In the genomic region with DNA sequence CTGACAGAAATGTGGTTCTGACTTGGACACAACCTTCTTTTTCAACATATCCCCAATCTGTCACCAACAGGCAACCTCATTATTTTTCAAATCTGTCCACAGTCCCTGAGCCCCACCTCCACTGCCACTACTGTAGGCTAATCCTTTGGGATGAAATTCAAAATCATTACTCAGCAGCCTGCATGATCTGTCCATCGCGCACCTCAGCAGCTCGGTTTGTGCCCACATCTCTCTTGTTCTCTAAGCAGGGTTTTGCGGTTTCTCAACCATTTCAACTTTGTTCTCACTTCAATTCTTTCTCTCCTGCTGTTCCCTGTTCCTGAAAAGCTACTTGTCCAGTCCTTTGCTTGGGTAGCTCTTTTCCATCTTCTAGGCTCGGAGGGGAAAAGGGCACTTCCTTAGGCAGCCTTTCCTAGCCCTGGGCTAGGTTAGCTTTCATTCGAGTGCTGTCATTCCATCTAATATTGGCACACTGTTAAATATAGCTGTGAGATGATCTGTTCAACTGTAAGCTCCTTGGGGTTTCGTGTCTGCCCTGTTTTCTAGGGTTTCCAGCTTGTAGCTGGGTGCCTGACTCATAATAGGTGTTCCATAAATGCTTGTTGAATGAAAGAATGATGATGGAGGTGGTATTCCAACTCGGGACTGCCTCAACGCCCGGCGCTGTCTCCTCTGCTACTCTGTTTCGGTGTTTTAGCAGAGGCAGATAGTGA, we compare ENCODE assay signal across 8 cellular contexts. TPM values are rescaled to one million over a fixed set of nuclear protein-coding genes. Genes with fewer than 3 reads are reported as not detected.
DNase-seq lines count a peak whose midpoint lies in the region; ATAC-seq, FAIRE-seq and TF ChIP-seq lines count a peak whose summit lies in the region.

No MANE protein-coding gene starts in this region.

- BruUV-seq in OCI-LY7 (replicated peaks; lab: Mats Ljungman, UMichigan): no TSS peak
- BruUV-seq in endothelial cell of umbilical vein (replicated peaks; lab: Mats Ljungman, UMichigan): no TSS peak

- intact Hi-C loops in OCI-LY7 (cut with micrococcal nuclease; ENCODE audit: unreplicated experiment): no loop called here
- intact Hi-C loops in endothelial cell of umbilical vein (cut with micrococcal nuclease): loop anchor here (1.0 kb wide), 5 partner anchors 11 to 110 kb away; a partner anchor contains a TSS

- no peak overlapping the region for H2BK120ac ChIP-seq in neuronal stem cell (ENCODE audit: low read depth, low read length)

- H2BK12ac ChIP-seq in neuronal stem cell (ENCODE audit: low read length): no peak overlapping the region

- H3K23ac ChIP-seq in neuronal stem cell (ENCODE audit: low read depth, low read length, poor library complexity): no peak overlapping the region

- H3K36me3 ChIP-seq in OCI-LY7 (ENCODE audit: insufficient read depth, low read length): peaks cover 74% of the 10 kb centered on the region
- peaks cover 0 to 1% of the 10 kb centered on the region in 2 experiments for H3K36me3 ChIP-seq in endothelial cell of umbilical vein (ENCODE audit: control insufficient read depth in 2 of 2, extremely low read depth in 1 of 2, insufficient read depth in 2 of 2, low read length in 2 of 2)
- peaks cover 10 to 76% of the 10 kb centered on the region in 2 donors for H3K36me3 ChIP-seq in neuronal stem cell (replicated peaks in 1 of 2; ENCODE audit: control insufficient read depth in 2 of 2, insufficient read depth in 2 of 2, low read length in 2 of 2)

- no peak overlapping the region for H2BK15ac ChIP-seq in neuronal stem cell (ENCODE audit: low read length)

- WGBS in neuronal stem cell (ENCODE audit: extremely low coverage in 2 of 2, insufficient read length in 2 of 2, insufficient replicate concordance in 1 of 2), 2 donors: no CpG with 5 or more reads among the region's 12 CpGs

- no peak for TF ChIP-seq POLR2A in endothelial cell of umbilical vein (IDR thresholded peaks at IDR 0.05; ENCODE audit: low read depth, low read length)

- H3K9ac ChIP-seq in endothelial cell of umbilical vein (replicated peaks; ENCODE audit: extremely low read depth, insufficient read depth, low read length) (peak overlapping the region; percentile 99), neuronal stem cell (ENCODE audit: low read depth, low read length, poor library complexity) (peak overlapping the region; percentile 66)

- no peaks in the 10 kb centered on the region for H3K79me1 ChIP-seq in neuronal stem cell (ENCODE audit: low read depth, low read length)

- TF ChIP-seq CTCF in OCI-LY7 (conservative IDR thresholded peaks at IDR 0.05; ENCODE audit: low read length): no peak
- TF ChIP-seq CTCF in endothelial cell of umbilical vein (IDR thresholded peaks at IDR 0.05; ENCODE audit: extremely low read depth in 1 of 2, insufficient read depth in 1 of 2, low read depth in 1 of 2, low read length in 2 of 2): no peak

- H2AFZ ChIP-seq in OCI-LY7 (ENCODE audit: low read length): peak overlapping the region; percentile 35; the same call in 1 of the 2 replicates
- peak overlapping the region; percentile 100 for H2AFZ ChIP-seq in endothelial cell of umbilical vein (ENCODE audit: low read depth, low read length)
- H2AFZ ChIP-seq in neuronal stem cell (ENCODE audit: low read length): no peak overlapping the region

- ATAC-seq in GM18517 (IDR thresholded peaks at IDR 0.05; ENCODE audit: unreplicated experiment): peak; percentile 32
- ATAC-seq in HG02885 (IDR thresholded peaks at IDR 0.05; ENCODE audit: poor library complexity, unreplicated experiment): no peak

- H3K4me3 ChIP-seq in OCI-LY7 (ENCODE audit: low read depth, low read length, poor library complexity, severe bottlenecking) (peak overlapping the region; percentile 65), endothelial cell of umbilical vein (replicated peaks in 1 of 3; ENCODE audit: insufficient read depth in 1 of 3, low read depth in 1 of 3, low read length in 3 of 3) (peak overlapping the region in 2 of 3 experiments; percentile 18 to 92), neuronal stem cell (ENCODE audit: low read length in 2 of 2) (no peak overlapping the region)

- H4K8ac ChIP-seq in neuronal stem cell (ENCODE audit: low read depth, low read length): no peak overlapping the region

- H3K18ac ChIP-seq in neuronal stem cell (ENCODE audit: low read length): no peak overlapping the region

- H3K9me1 ChIP-seq in endothelial cell of umbilical vein (replicated peaks; ENCODE audit: control insufficient read depth, extremely low read depth, insufficient read depth, low read length): no peaks in the 10 kb centered on the region

- POLR2A ChIA-PET in OCI-LY7 (lab: Charles Lee) (interaction anchor here (0.8 kb wide), 1 partner anchor 18 kb away, joined by 3 read pairs; no protein-coding TSS in a partner anchor), endothelial cell of umbilical vein (lab: Charles Lee) (no interaction called here)

- H3K27me3 ChIP-seq in endothelial cell of umbilical vein (ENCODE audit: control insufficient read depth in 2 of 2, insufficient read depth in 2 of 2, low read length in 2 of 2) (no peaks in the 10 kb centered on the region), neuronal stem cell (ENCODE audit: control insufficient read depth in 3 of 3, insufficient read depth in 3 of 3, low read depth in 1 of 3, low read length in 3 of 3) (no peaks in the 10 kb centered on the region)

- no peak overlapping the region for H3K27ac ChIP-seq in OCI-LY7 (ENCODE audit: low read depth, low read length, poor library complexity, severe bottlenecking)
- no peak overlapping the region for H3K27ac ChIP-seq in endothelial cell of umbilical vein (ENCODE audit: insufficient read depth, low read depth, low read length)
- H3K27ac ChIP-seq in neuronal stem cell (replicated peaks; ENCODE audit: low read length): no peak overlapping the region

- DNase-seq in OCI-LY7 (ENCODE audit: low spot score) (no peak), endothelial cell of umbilical vein (ENCODE audit: low read depth, low spot score) (no peak), neuronal stem cell (ENCODE audit: low spot score) (no peak), GDM1 (lab: John Stamatoyannopoulos, UW) (no peak), hepatic stellate cell (ENCODE audit: low spot score) (no peak)
- no peak for DNase-seq in effector CD4-positive, alpha-beta T cell

- H4K20me1 ChIP-seq in OCI-LY7 (ENCODE audit: insufficient read depth, low read length): no peaks in the 10 kb centered on the region
- no peaks in the 10 kb centered on the region for H4K20me1 ChIP-seq in endothelial cell of umbilical vein (replicated peaks; ENCODE audit: control insufficient read depth, extremely low read depth, insufficient read depth, low read length)

- no peak overlapping the region for H4K91ac ChIP-seq in neuronal stem cell (ENCODE audit: low read depth, low read length, poor library complexity)

- H3K9me3 ChIP-seq in OCI-LY7 (ENCODE audit: low read length) (peaks cover 9% of the 10 kb centered on the region; the same call in 1 of the 2 replicates), endothelial cell of umbilical vein (replicated peaks; ENCODE audit: control insufficient read depth, insufficient read depth, low read length) (no peaks in the 10 kb centered on the region), neuronal stem cell (replicated peaks in 1 of 2; ENCODE audit: control insufficient read depth in 2 of 2, insufficient read depth in 1 of 2, low read depth in 1 of 2, low read length in 2 of 2) (peaks cover 0 to 9% of the 10 kb centered on the region in 2 donors)

- H2BK5ac ChIP-seq in neuronal stem cell (ENCODE audit: low read length): no peak overlapping the region

- CTCF ChIA-PET in OCI-LY7 (lab: Charles Lee; ENCODE audit: unreplicated experiment) (no interaction called here), endothelial cell of umbilical vein (lab: Charles Lee) (interaction anchor here (1.1 to 5.8 kb wide), 10 partner anchors 9 to 397 kb away, joined by 3 to 42 read pairs (median 11); a partner anchor contains a TSS)

- peaks cover 9% of the 10 kb centered on the region for H3K4me1 ChIP-seq in OCI-LY7 (ENCODE audit: insufficient read depth, low read length, poor library complexity, severe bottlenecking)
- peaks cover 14% of the 10 kb centered on the region for H3K4me1 ChIP-seq in endothelial cell of umbilical vein (ENCODE audit: control insufficient read depth, extremely low read depth, insufficient read depth, low read length)
- H3K4me1 ChIP-seq in neuronal stem cell (ENCODE audit: control insufficient read depth in 2 of 2, insufficient read depth in 1 of 2, low read depth in 1 of 2, low read length in 2 of 2): peaks cover 0 to 4% of the 10 kb centered on the region in 2 donors

- no peaks in the 10 kb centered on the region for H3K79me2 ChIP-seq in OCI-LY7 (ENCODE audit: insufficient read depth, low read depth, low read length)
- H3K79me2 ChIP-seq in endothelial cell of umbilical vein (ENCODE audit: control insufficient read depth, insufficient read depth, low read length): no peaks in the 10 kb centered on the region

- no peak overlapping the region for H3K4ac ChIP-seq in neuronal stem cell (ENCODE audit: low read length)

- no peak for FAIRE-seq in endothelial cell of umbilical vein (lab: Jason Lieb, UNC)

- no peak overlapping the region for H2AK5ac ChIP-seq in neuronal stem cell (ENCODE audit: low read depth, low read length)

- H3K9me2 ChIP-seq in OCI-LY7 (ENCODE audit: insufficient read depth, low read length): no peaks in the 10 kb centered on the region

- peak overlapping the region; percentile 82 for H3K4me2 ChIP-seq in OCI-LY7 (ENCODE audit: low read length)
- H3K4me2 ChIP-seq in endothelial cell of umbilical vein (ENCODE audit: insufficient read depth, low read length): peak overlapping the region; percentile 91
- H3K4me2 ChIP-seq in neuronal stem cell (ENCODE audit: insufficient read depth, low read length, poor library complexity, severe bottlenecking): peak overlapping the region; percentile 48

- dilution Hi-C loops in endothelial cell of umbilical vein (cut with MboI; ENCODE audit: extremely low pct_ligation_motif_present, low sequenced_read_pairs): no loop called here

- H3K14ac ChIP-seq in neuronal stem cell (ENCODE audit: low read length): no peak overlapping the region

RNA-seq across cellular contexts. Expression of a gene that starts 0.7 kb away (rescaled TPM):
- 1.3 and 2.9 TPM in 2 replicates for total RNA-seq in OCI-LY7 (2014; rRNA removed; shearing (Covaris generic))
- total RNA-seq in OCI-LY7 (2022) (2.0 and 3.0 TPM in 2 replicates), endothelial cell of umbilical vein (4.3 and 4.5 TPM in 2 replicates)
- 1.0 and 1.3 TPM in 2 replicates for polyA plus RNA-seq in endothelial cell of umbilical vein
- 0.97 and 1.0 TPM in 2 replicates for polyA plus RNA-seq in endothelial cell of umbilical vein (2011; cell fraction: cytosol; rRNA removed)
- polyA plus RNA-seq in endothelial cell of umbilical vein (2011; cell fraction: nucleus; rRNA removed): 5.7 and 7.5 TPM in 2 replicates
- 1.6 and 1.7 TPM in 2 replicates for polyA plus RNA-seq in endothelial cell of umbilical vein (2012)
- polyA minus RNA-seq in endothelial cell of umbilical vein: 3.9 and 4.4 TPM in 2 replicates
- 0.51 TPM for polyA minus RNA-seq in endothelial cell of umbilical vein (2011; cell fraction: cytosol; rRNA and poly(A)+ RNA removed)
- 18.1 and 18.4 TPM in 2 replicates for polyA minus RNA-seq in endothelial cell of umbilical vein (2011; cell fraction: nucleus; rRNA and poly(A)+ RNA removed)
- polyA plus RNA-seq in neuronal stem cell (2013, experiment 1 of 2): 2.2 TPM
- 2.5 TPM for polyA plus RNA-seq in neuronal stem cell (2013, experiment 2 of 2)

RNA-seq across cellular contexts. Expression of a gene that starts 12.6 kb away (rescaled TPM):
- total RNA-seq in OCI-LY7 (2014; rRNA removed; shearing (Covaris generic)): 36.3 and 36.8 TPM in 2 replicates
- total RNA-seq in OCI-LY7 (2022) (31.9 TPM in 2 replicates), endothelial cell of umbilical vein (39.5 and 41.9 TPM in 2 replicates)
- polyA plus RNA-seq in endothelial cell of umbilical vein: 9.7 and 15.8 TPM in 2 replicates
- 24.9 and 26.5 TPM in 2 replicates for polyA plus RNA-seq in endothelial cell of umbilical vein (2011; cell fraction: cytosol; rRNA removed)
- 15.0 and 24.7 TPM in 2 replicates for polyA plus RNA-seq in endothelial cell of umbilical vein (2011; cell fraction: nucleus; rRNA removed)
- polyA plus RNA-seq in endothelial cell of umbilical vein (2012): 35.2 and 55.9 TPM in 2 replicates
- polyA minus RNA-seq in endothelial cell of umbilical vein: 12.7 and 15.6 TPM in 2 replicates
- 40.2 TPM for polyA minus RNA-seq in endothelial cell of umbilical vein (2011; cell fraction: cytosol; rRNA and poly(A)+ RNA removed)
- 14.1 and 16.3 TPM in 2 replicates for polyA minus RNA-seq in endothelial cell of umbilical vein (2011; cell fraction: nucleus; rRNA and poly(A)+ RNA removed)
- polyA plus RNA-seq in neuronal stem cell (2013, experiment 1 of 2): 62.8 TPM
- polyA plus RNA-seq in neuronal stem cell (2013, experiment 2 of 2): 64.2 TPM

Comparison
In these comparisons a context has a peak if more than half of its experiments do, and no peak if none do; other contexts are left out.
1. H3K4me3 ChIP-seq: peak in OCI-LY7 (single experiment) and endothelial cell of umbilical vein (2 of 3); none in neuronal stem cell (0 of 2).
2. Peak in every context shown above with its lines, with median percentiles within 50 percentile points of each other: H3K4me2 ChIP-seq.